ENCODE assay signal across 8 cellular contexts in the genomic region with DNA sequence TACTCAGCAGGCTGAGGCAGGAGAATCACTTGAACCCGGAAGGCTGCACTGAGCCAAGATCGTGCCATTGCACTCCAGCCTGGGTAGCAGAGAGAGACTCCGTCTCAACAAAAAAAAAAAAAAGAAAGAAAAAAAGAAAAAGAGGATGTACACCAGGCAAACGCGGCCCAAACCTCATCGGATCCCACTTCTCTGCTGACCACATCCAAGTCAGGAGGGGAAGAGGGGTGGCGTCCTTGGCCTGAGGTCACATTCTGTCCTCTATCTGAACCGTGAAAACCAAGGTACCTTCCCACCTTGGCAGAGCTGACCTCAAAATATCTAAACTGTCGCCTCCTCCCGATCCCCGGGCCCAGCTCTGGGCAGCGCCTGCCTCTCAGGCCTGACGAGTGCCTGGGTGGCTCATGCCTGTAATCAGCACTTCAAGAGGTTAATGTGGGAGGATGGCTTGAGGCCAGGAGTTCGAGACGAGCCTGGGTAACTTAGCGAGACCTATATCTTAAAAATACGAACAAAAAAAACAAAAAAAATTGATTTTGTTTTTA. TPM values are rescaled to one million over a fixed set of nuclear protein-coding genes. Genes with fewer than 3 reads are reported as not detected.
DNase-seq lines count a peak whose midpoint lies in the region; ATAC-seq, FAIRE-seq and TF ChIP-seq lines count a peak whose summit lies in the region.

No MANE protein-coding gene starts in this region.

- H3K4me1 ChIP-seq in kidney (ENCODE audit: control insufficient read depth in 1 of 2, insufficient read depth in 1 of 2, low read depth in 1 of 2, low read length in 2 of 2): peaks cover 0 to 7% of the 10 kb centered on the region in 2 donors
- peaks cover 0 to 19% (median 16%) of the 10 kb centered on the region in 5 donors for H3K4me1 ChIP-seq in subcutaneous abdominal adipose tissue (ENCODE audit: control insufficient read depth in 5 of 5, insufficient read depth in 5 of 5, low read length in 5 of 5)

- no peak for ATAC-seq in GM19397 (IDR thresholded peaks at IDR 0.05; ENCODE audit: unreplicated experiment)

- no peak for FAIRE-seq in kidney (lab: Jason Lieb, UNC)

- peak overlapping the region; percentile 77; the same call in 1 of the 2 replicates for H3K27ac ChIP-seq in VCaP
- peak overlapping the region in 1 of 2 donors; percentile 63 for H3K27ac ChIP-seq in kidney (ENCODE audit: low read depth in 2 of 2, low read length in 2 of 2)
- H3K27ac ChIP-seq in subcutaneous abdominal adipose tissue (ENCODE audit: low read depth, low read length): no peak overlapping the region

- H3K9me3 ChIP-seq in kidney (ENCODE audit: control insufficient read depth in 1 of 2, low read length in 2 of 2) (no peaks in the 10 kb centered on the region), subcutaneous abdominal adipose tissue (ENCODE audit: control insufficient read depth in 5 of 5, low read length in 5 of 5) (no peaks in the 10 kb centered on the region)

- intact Hi-C loops in kidney (cut with DNase I): no loop called here

- H3K9ac ChIP-seq in kidney (ENCODE audit: low read length in 2 of 2) (peak overlapping the region in 1 of 2 donors; percentile 84), subcutaneous abdominal adipose tissue (ENCODE audit: low read length in 5 of 5) (peak overlapping the region in 2 of 5 donors; percentile 30 to 41)

- H3K36me3 ChIP-seq in kidney (ENCODE audit: control insufficient read depth in 1 of 2, insufficient read depth in 2 of 2, low read length in 2 of 2) (peaks cover 8 to 12% of the 10 kb centered on the region in 2 donors), subcutaneous abdominal adipose tissue (ENCODE audit: control insufficient read depth in 5 of 5, insufficient read depth in 5 of 5, low read length in 5 of 5) (peaks cover 3 to 36% (median 28%) of the 10 kb centered on the region in 5 donors)

- no peaks in the 10 kb centered on the region for H3K27me3 ChIP-seq in subcutaneous abdominal adipose tissue (ENCODE audit: control insufficient read depth in 5 of 5, insufficient read depth in 4 of 5, low read length in 5 of 5)

- H3K4me3 ChIP-seq in kidney (ENCODE audit: low read length in 2 of 2): peak overlapping the region; percentile 77 to 85
- H3K4me3 ChIP-seq in subcutaneous abdominal adipose tissue (ENCODE audit: low read depth in 1 of 5, low read length in 5 of 5): peak overlapping the region in 4 of 5 donors; percentile 72 to 93 (median 80)

- no peak for TF ChIP-seq CTCF in VCaP (conservative IDR thresholded peaks at IDR 0.05)
- no peak for TF ChIP-seq CTCF in kidney (IDR thresholded peaks at IDR 0.05; ENCODE audit: borderline replicate concordance, extremely low read depth, insufficient read depth)

- DNase-seq in activated CD8-positive, alpha-beta memory T cell treated with anti-CD3 and anti-CD28 coated beads, Interleukin-2, amount 50 U/mL, for 48 hours: peak; percentile 59
- DNase-seq in activated CD8-positive, alpha-beta memory T cell treated with anti-CD3 and anti-CD28 coated beads for 24 hours: no peak
- no peak for DNase-seq in kidney
- DNase-seq in RPMI8226: no peak
- no peak for DNase-seq in stimulated activated CD4-positive, alpha-beta T cell treated with anti-CD3 and anti-CD28 coated beads, Interleukin-2, amount 100 ng/mL, for 48 hours

RNA-seq across cellular contexts. Expression of a gene that starts 25.1 kb away (rescaled TPM):
- total RNA-seq in kidney: 0.60 TPM
- polyA plus RNA-seq in kidney (ENCODE audit: insufficient read depth, low read depth, low replicate concordance): 0.80 TPM

RNA-seq across cellular contexts. Expression of a gene that starts 35.0 kb away (rescaled TPM):
- total RNA-seq in kidney: 6.6 TPM
- polyA plus RNA-seq in kidney (ENCODE audit: insufficient read depth, low read depth, low replicate concordance): 1.1 TPM

RNA-seq across cellular contexts. Expression of a gene that starts 38.3 kb away (rescaled TPM):
- total RNA-seq in kidney: 1.0 TPM
- 1.3 TPM for polyA plus RNA-seq in kidney (ENCODE audit: insufficient read depth, low read depth, low replicate concordance)

RNA-seq across cellular contexts. Expression of a gene that starts 46.9 kb away (rescaled TPM):
- total RNA-seq in kidney: not detected
- polyA plus RNA-seq in kidney (ENCODE audit: insufficient read depth, low read depth, low replicate concordance): not detected

RNA-seq across cellular contexts. Expression of a gene that starts 51.9 kb away (rescaled TPM):
- total RNA-seq in kidney: 190 TPM
- polyA plus RNA-seq in kidney (ENCODE audit: insufficient read depth, low read depth, low replicate concordance): 1,445 TPM
